20 cellular contexts compared by ENCODE assay signal in genomic region chr14:34568803-34569202, GRCh38.
"Had no signal": no experiment of that assay in that cellular context is flagged by ENCODE, and none has a peak within 500 bp of the region (broad histone marks: within the 10 kb centered on the region; RNA-seq: fewer than 3 reads in every experiment).

No MANE protein-coding gene starts in this region.

- H3K27ac ChIP-seq: testis, upper lobe of left lung, VCaP had no signal

- H3K4me3 ChIP-seq: testis, upper lobe of left lung had no signal

- H3K27ac Mint-ChIP-seq: activated CD4-positive, alpha-beta T cell treated with anti-CD3 and anti-CD28 coated beads, Interleukin-2, amount 10 ng/mL, durations not matched to agents 7 days and 5 days; activated naive CD4-positive, alpha-beta T cell treated with anti-CD3 and anti-CD28 coated beads, Interleukin-2, amount 10 ng/mL, durations not matched to agents 7 days and 5 days; dendritic cell treated with granulocyte-macrophage colony-stimulating factor and Interleukin-4, amounts not matched to agents 40 ng/mL and 50 ng/mL, for 4 days had no signal

- H3K27me3 Mint-ChIP-seq: activated CD4-positive, alpha-beta T cell treated with anti-CD3 and anti-CD28 coated beads, Interleukin-2, amount 10 ng/mL, durations not matched to agents 7 days and 5 days; activated CD8-positive, alpha-beta T cell treated with anti-CD3 and anti-CD28 coated beads for 36 hours; activated naive CD4-positive, alpha-beta T cell treated with anti-CD3 and anti-CD28 coated beads, Interleukin-2, amount 10 ng/mL, durations not matched to agents 7 days and 5 days; dendritic cell treated with granulocyte-macrophage colony-stimulating factor and Interleukin-4, amounts not matched to agents 40 ng/mL and 50 ng/mL, for 4 days; naive B cell; stimulated activated naive B cell treated with anti-CD40 and anti-IgM and Interleukin-4, amounts not matched to agents 10 μg/mL and 1 μg/mL and 100 μg/mL, for 72 hours had no signal

- DNase-seq: activated CD4-positive, alpha-beta T cell treated with anti-CD3 and anti-CD28 coated beads, Interleukin-2, amount 10 ng/mL, durations not matched to agents 7 days and 5 days; activated CD4-positive, CD25-positive, alpha-beta regulatory T cell treated with anti-CD3 and anti-CD28 coated beads, Interleukin-2, amount 50 U/mL, for 72 hours; activated CD8-positive, alpha-beta T cell treated with anti-CD3 and anti-CD28 coated beads for 36 hours; activated naive CD4-positive, alpha-beta T cell treated with anti-CD3 and anti-CD28 coated beads, Interleukin-2, amount 10 ng/mL, durations not matched to agents 7 days and 5 days; activated T-cell treated with anti-CD3 and anti-CD28 coated beads, Interleukin-2, amount 50 U/mL, for 4 hours; effector CD4-positive, alpha-beta T cell; erythroblast; hippocampal formation; left ventricle myocardium superior; naive B cell; occipital lobe; SK-N-SH; stimulated activated CD4-positive, alpha-beta T cell treated with anti-CD3 and anti-CD28 coated beads, Interleukin-2, amount 100 ng/mL, for 48 hours; stimulated activated CD8-positive, alpha-beta memory T cell treated with anti-CD3 and anti-CD28 coated beads, Interleukin-4, amount 100 ng/mL, for 48 hours; stimulated activated naive B cell treated with anti-CD40 and anti-IgM and Interleukin-4, amounts not matched to agents 10 μg/mL and 1 μg/mL and 100 μg/mL, for 72 hours; testis had no signal

- H3K36me3 Mint-ChIP-seq: naive B cell had no signal

- H3K27me3 ChIP-seq: testis, upper lobe of left lung had no signal

- H3K9me3 ChIP-seq: SK-N-SH, testis, upper lobe of left lung had no signal

- H3K9ac ChIP-seq: SK-N-SH had no signal

- FAIRE-seq: frontal cortex had no signal

- H3K4me3 Mint-ChIP-seq: activated CD4-positive, alpha-beta T cell treated with anti-CD3 and anti-CD28 coated beads, Interleukin-2, amount 10 ng/mL, durations not matched to agents 7 days and 5 days; activated CD8-positive, alpha-beta T cell treated with anti-CD3 and anti-CD28 coated beads for 36 hours; activated naive CD4-positive, alpha-beta T cell treated with anti-CD3 and anti-CD28 coated beads, Interleukin-2, amount 10 ng/mL, durations not matched to agents 7 days and 5 days; activated T-cell treated with anti-CD3 and anti-CD28 coated beads, Interleukin-2, amount 50 U/mL, for 4 hours; dendritic cell treated with granulocyte-macrophage colony-stimulating factor and Interleukin-4, amounts not matched to agents 40 ng/mL and 50 ng/mL, for 4 days; naive B cell; stimulated activated naive B cell treated with anti-CD40 and anti-IgM and Interleukin-4, amounts not matched to agents 10 μg/mL and 1 μg/mL and 100 μg/mL, for 72 hours had no signal

- H3K4me2 ChIP-seq: SK-N-SH had no signal

- H3K9me3 Mint-ChIP-seq: activated CD4-positive, alpha-beta T cell treated with anti-CD3 and anti-CD28 coated beads, Interleukin-2, amount 10 ng/mL, durations not matched to agents 7 days and 5 days; activated CD8-positive, alpha-beta T cell treated with anti-CD3 and anti-CD28 coated beads for 36 hours; activated naive CD4-positive, alpha-beta T cell treated with anti-CD3 and anti-CD28 coated beads, Interleukin-2, amount 10 ng/mL, durations not matched to agents 7 days and 5 days; activated T-cell treated with anti-CD3 and anti-CD28 coated beads, Interleukin-2, amount 50 U/mL, for 4 hours; dendritic cell treated with granulocyte-macrophage colony-stimulating factor and Interleukin-4, amounts not matched to agents 40 ng/mL and 50 ng/mL, for 4 days; naive B cell; stimulated activated naive B cell treated with anti-CD40 and anti-IgM and Interleukin-4, amounts not matched to agents 10 μg/mL and 1 μg/mL and 100 μg/mL, for 72 hours had no signal

- H3K4me1 Mint-ChIP-seq: activated CD4-positive, alpha-beta T cell treated with anti-CD3 and anti-CD28 coated beads, Interleukin-2, amount 10 ng/mL, durations not matched to agents 7 days and 5 days; activated naive CD4-positive, alpha-beta T cell treated with anti-CD3 and anti-CD28 coated beads, Interleukin-2, amount 10 ng/mL, durations not matched to agents 7 days and 5 days; naive B cell; stimulated activated naive B cell treated with anti-CD40 and anti-IgM and Interleukin-4, amounts not matched to agents 10 μg/mL and 1 μg/mL and 100 μg/mL, for 72 hours had no signal

- ATAC-seq: activated CD8-positive, alpha-beta T cell treated with anti-CD3 and anti-CD28 coated beads for 36 hours; activated T-cell treated with anti-CD3 and anti-CD28 coated beads, Interleukin-2, amount 50 U/mL, for 4 hours; left ventricle myocardium superior; stimulated activated naive B cell treated with anti-CD40 and anti-IgM and Interleukin-4, amounts not matched to agents 10 μg/mL and 1 μg/mL and 100 μg/mL, for 72 hours had no signal

- H3K4me1 ChIP-seq: testis, upper lobe of left lung had no signal
